1 cellular context compared by ENCODE assay signal in genomic region chr18:59273936-59274928, GRCh38.
TF ChIP-seq lines count a peak whose summit lies in the region.

No MANE protein-coding gene starts in this region.

TF ChIP-seq in SK-N-SH treated with all-trans-retinoic acid at 6 μM for 48 hours, 23 proteins besides CTCF, POLR2A, EP300 and RAD21 (continued from another document):
- no peak for TF ChIP-seq CREB5 (CRISPR knock-in tag; IDR thresholded peaks at IDR 0.05; ENCODE audit: low read depth)
- TF ChIP-seq, protein P1, sequence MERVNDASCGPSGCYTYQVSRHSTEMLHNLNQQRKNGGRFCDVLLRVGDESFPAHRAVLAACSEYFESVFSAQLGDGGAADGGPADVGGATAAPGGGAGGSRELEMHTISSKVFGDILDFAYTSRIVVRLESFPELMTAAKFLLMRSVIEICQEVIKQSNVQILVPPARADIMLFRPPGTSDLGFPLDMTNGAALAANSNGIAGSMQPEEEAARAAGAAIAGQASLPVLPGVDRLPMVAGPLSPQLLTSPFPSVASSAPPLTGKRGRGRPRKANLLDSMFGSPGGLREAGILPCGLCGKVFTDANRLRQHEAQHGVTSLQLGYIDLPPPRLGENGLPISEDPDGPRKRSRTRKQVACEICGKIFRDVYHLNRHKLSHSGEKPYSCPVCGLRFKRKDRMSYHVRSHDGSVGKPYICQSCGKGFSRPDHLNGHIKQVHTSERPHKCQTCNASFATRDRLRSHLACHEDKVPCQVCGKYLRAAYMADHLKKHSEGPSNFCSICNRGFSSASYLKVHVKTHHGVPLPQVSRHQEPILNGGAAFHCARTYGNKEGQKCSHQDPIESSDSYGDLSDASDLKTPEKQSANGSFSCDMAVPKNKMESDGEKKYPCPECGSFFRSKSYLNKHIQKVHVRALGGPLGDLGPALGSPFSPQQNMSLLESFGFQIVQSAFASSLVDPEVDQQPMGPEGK (CRISPR knock-in tag; IDR thresholded peaks at IDR 0.05; ENCODE audit: borderline replicate concordance), result no peak
- no peak for TF ChIP-seq SNAI2 (CRISPR knock-in tag; IDR thresholded peaks at IDR 0.05)
- no peak for TF ChIP-seq TCF4 (CRISPR knock-in tag; IDR thresholded peaks at IDR 0.05; ENCODE audit: borderline replicate concordance)
- TF ChIP-seq ZC3H10 (CRISPR knock-in tag; IDR thresholded peaks at IDR 0.05), result no peak
- no peak for TF ChIP-seq RARB (CRISPR knock-in tag; IDR thresholded peaks at IDR 0.05)
- TF ChIP-seq GLIS3 (CRISPR knock-in tag; IDR thresholded peaks at IDR 0.05), result no peak
- no peak for TF ChIP-seq ISL1 (CRISPR knock-in tag; IDR thresholded peaks at IDR 0.05)
TF ChIP-seq in SK-N-SH treated with all-trans-retinoic acid at 6 μM for 48 hours: peak in this region for 0.
